9 cellular contexts compared by ENCODE assay signal in genomic region chr14:32073537-32074189, GRCh38. TPM values are rescaled to one million over a fixed set of nuclear protein-coding genes. Genes with fewer than 3 reads are reported as not detected.
DNase-seq lines count a peak whose midpoint lies in the region; ATAC-seq and TF ChIP-seq lines count a peak whose summit lies in the region.
"Had no signal": no experiment of that assay in that cellular context is flagged by ENCODE, and none has a peak within 500 bp of the region (broad histone marks: within the 10 kb centered on the region; RNA-seq: fewer than 3 reads in every experiment).

No MANE protein-coding gene starts in this region.

- peaks cover 31% of the 10 kb centered on the region for H3K79me2 ChIP-seq in neural progenitor cell (ENCODE audit: low read depth)

- CTCF ChIA-PET in activated B cell treated with CpG ODN at 0.5 μM for 24 hours (lab: Charles Lee): interaction anchor here (0.7 to 6.2 kb wide), 15 partner anchors 11 to 616 kb away, joined by 3 to 142 read pairs (median 4); partner anchors contain the start of genes DTD2 and RNU6-8

- DNase-seq in NCI-H510A treated with DMSO at 0.1 percent for 48 hours (lab: John Stamatoyannopoulos, UW) (peak; percentile 89), NCI-H510A (lab: John Stamatoyannopoulos, UW) (no peak), NCI-H2227 treated with DMSO at 0.1 percent for 48 hours (lab: John Stamatoyannopoulos, UW) (peak; percentile 65), activated B cell treated with CpG ODN at 0.5 μM for 24 hours (no peak), epithelial cell of proximal tubule (ENCODE audit: low read depth) (peak; percentile 59), neural progenitor cell (ENCODE audit: low spot score) (peak; percentile 74)

- H3K9me3 ChIP-seq in neural progenitor cell (ENCODE audit: low read depth): no peaks in the 10 kb centered on the region
- H3K9me3 ChIP-seq: BLaER1 had no signal

- no peaks in the 10 kb centered on the region for H3K27me3 ChIP-seq in neural progenitor cell
- H3K27me3 ChIP-seq: BLaER1 had no signal

- H3K27ac ChIP-seq in neural progenitor cell: no peak overlapping the region
- H3K27ac ChIP-seq: BLaER1 had no signal

- H3K36me3 Mint-ChIP-seq in activated B cell treated with CpG ODN at 0.5 μM for 24 hours (ENCODE audit: low read depth): peaks cover 12% of the 10 kb centered on the region
- H3K36me3 Mint-ChIP-seq in neural progenitor cell: no peaks in the 10 kb centered on the region

- ATAC-seq in HG02938 (IDR thresholded peaks at IDR 0.05; ENCODE audit: unreplicated experiment) (peak; percentile 37), activated B cell treated with CpG ODN at 0.5 μM for 24 hours (ENCODE audit: low read depth) (peak; percentile 23), GM21529 (IDR thresholded peaks at IDR 0.05; ENCODE audit: unreplicated experiment) (no peak)

- TF ChIP-seq CTCF in activated B cell treated with CpG ODN at 0.5 μM for 24 hours (IDR thresholded peaks at IDR 0.05) (no peak), epithelial cell of proximal tubule (conservative IDR thresholded peaks at IDR 0.05; ENCODE audit: low read depth, low read length) (peak; percentile 78), neural progenitor cell (IDR thresholded peaks at IDR 0.05) (peak; percentile 77)

- H3K4me3 Mint-ChIP-seq in activated B cell treated with CpG ODN at 0.5 μM for 24 hours (peak overlapping the region; percentile 36), neural progenitor cell (peak overlapping the region; percentile 34)

- peak overlapping the region; percentile 70 for H3K27ac Mint-ChIP-seq in activated B cell treated with CpG ODN at 0.5 μM for 24 hours
- no peak overlapping the region for H3K27ac Mint-ChIP-seq in neural progenitor cell

- H3K4me3 ChIP-seq in epithelial cell of proximal tubule (ENCODE audit: low read depth, low read length) (peak overlapping the region; percentile 74), neural progenitor cell (no peak overlapping the region)
- H3K4me3 ChIP-seq: BLaER1 had no signal

- no peaks in the 10 kb centered on the region for H3K36me3 ChIP-seq in neural progenitor cell
- H3K36me3 ChIP-seq: BLaER1 had no signal

- no peak overlapping the region for H2AFZ ChIP-seq in neural progenitor cell (replicated peaks)

- H3F3A ChIP-seq in neural progenitor cell (ENCODE audit: low read depth): peaks cover 21% of the 10 kb centered on the region

- peaks cover 5% of the 10 kb centered on the region for H4K20me1 ChIP-seq in neural progenitor cell (ENCODE audit: low read depth)

- intact Hi-C loops in activated B cell treated with CpG ODN at 0.5 μM for 24 hours (cut with micrococcal nuclease): loop anchor here (1.0 to 2.0 kb wide), 5 partner anchors 24 to 563 kb away; no protein-coding TSS in a partner anchor

- peaks cover 6% of the 10 kb centered on the region for H3K4me1 ChIP-seq in neural progenitor cell

- H3K9ac ChIP-seq in neural progenitor cell: no peak overlapping the region
- H3K9ac ChIP-seq: BLaER1 had no signal

- H3K4me1 Mint-ChIP-seq in activated B cell treated with CpG ODN at 0.5 μM for 24 hours: peaks cover 18% of the 10 kb centered on the region
- peaks cover 12% of the 10 kb centered on the region for H3K4me1 Mint-ChIP-seq in neural progenitor cell

- no peak overlapping the region for H3K4me2 ChIP-seq in neural progenitor cell
- H3K4me2 ChIP-seq: BLaER1 had no signal

- H3K9me3 Mint-ChIP-seq in activated B cell treated with CpG ODN at 0.5 μM for 24 hours (no peaks in the 10 kb centered on the region), neural progenitor cell (no peaks in the 10 kb centered on the region)

- no peaks in the 10 kb centered on the region for H3K27me3 Mint-ChIP-seq in activated B cell treated with CpG ODN at 0.5 μM for 24 hours
- peaks cover 17% of the 10 kb centered on the region for H3K27me3 Mint-ChIP-seq in neural progenitor cell (ENCODE audit: insufficient read depth, low read depth)

- POLR2A ChIA-PET in activated B cell treated with CpG ODN at 0.5 μM for 24 hours (lab: Charles Lee): interaction anchor here (0.8 to 1.0 kb wide), 3 partner anchors 132 to 180 kb away, joined by 4 to 5 read pairs (median 4); no protein-coding TSS in a partner anchor

RNA-seq across cellular contexts. Expression of gene ARHGAP5, which starts 3.4 kb away (rescaled TPM):
- total RNA-seq in activated B cell treated with CpG ODN at 0.5 μM for 24 hours (51.6 and 54.4 TPM in 2 replicates), epithelial cell of proximal tubule (26.4 and 45.7 TPM in 2 replicates), neural progenitor cell (ENCODE audit: low replicate concordance) (131 and 202 TPM in 2 replicates)

Comparison
In these comparisons a context has a peak if more than half of its experiments do, and no peak if none do; other contexts are left out.
1. DNase-seq: peak in NCI-H510A treated with DMSO at 0.1 percent for 48 hours (single experiment), NCI-H2227 treated with DMSO at 0.1 percent for 48 hours (single experiment), epithelial cell of proximal tubule (single experiment) and neural progenitor cell (single experiment); none in NCI-H510A (single experiment) and activated B cell treated with CpG ODN at 0.5 μM for 24 hours (single experiment).